29 cellular contexts compared by ENCODE assay signal in genomic region chr11:106246495-106246894, GRCh38.
"Had no signal": no experiment of that assay in that cellular context is flagged by ENCODE, and none has a peak within 500 bp of the region (broad histone marks: within the 10 kb centered on the region; RNA-seq: fewer than 3 reads in every experiment).

No MANE protein-coding gene starts in this region.

- H3K36me3 ChIP-seq: stomach, suprapubic skin, thoracic aorta, thyroid gland, tibial artery, tibial nerve, transverse colon, upper lobe of left lung, upper lobe of right lung, uterus, vagina had no signal

- H3K27me3 Mint-ChIP-seq: stimulated activated memory B cell treated with anti-CD40 and anti-IgM and Interleukin-4, amounts not matched to agents 10 μg/mL and 1 μg/mL and 100 μg/mL, for 72 hours; stimulated activated naive B cell treated with anti-CD40 and anti-IgM and Interleukin-4, amounts not matched to agents 10 μg/mL and 1 μg/mL and 100 μg/mL, for 72 hours; stimulated activated naive CD8-positive, alpha-beta T cell treated with anti-CD3 and anti-CD28 coated beads, Interleukin-15, amount 100 ng/mL, for 72 hours; stimulated activated naive CD8-positive, alpha-beta T cell treated with anti-CD3 and anti-CD28 coated beads, Interleukin-15, Interleukin-2, amounts not matched to agents 100 ng/mL and 50 ng/mL, for 24 hours; type B pancreatic cell had no signal

- H3K27me3 ChIP-seq: stomach, suprapubic skin, testis, thyroid gland, tibial artery, tibial nerve, transverse colon, upper lobe of left lung, upper lobe of right lung, uterus, vagina had no signal

- H3K27ac ChIP-seq: stomach, suprapubic skin, testis, thoracic aorta, thyroid gland, tibial artery, tibial nerve, transverse colon, upper lobe of left lung, upper lobe of right lung, uterus, vagina had no signal

- DNase-seq: stimulated activated CD4-positive, alpha-beta T cell treated with anti-CD3 and anti-CD28 coated beads, Interleukin-2, amount 100 ng/mL, for 48 hours; stimulated activated CD4-positive, alpha-beta T cell treated with anti-CD3 and anti-CD28 coated beads, Interleukin-4, amount 100 ng/mL, for 1 hour; stimulated activated CD4-positive, alpha-beta T cell treated with anti-CD3 and anti-CD28 coated beads, Interleukin-4, amount 100 ng/mL, for 24 hours; stimulated activated CD4-positive, alpha-beta T cell treated with anti-CD3 and anti-CD28 coated beads, Interleukin-4, amount 100 ng/mL, for 4 hours; stimulated activated CD8-positive, alpha-beta memory T cell treated with anti-CD3 and anti-CD28 coated beads, Interleukin-4, amount 100 ng/mL, for 48 hours; stimulated activated naive B cell treated with anti-CD40 and anti-IgM and Interleukin-4, amounts not matched to agents 10 μg/mL and 1 μg/mL and 100 μg/mL, for 72 hours; stimulated activated naive CD4-positive, alpha-beta T cell; stimulated activated naive CD4-positive, alpha-beta T cell treated with Interleukin-2 at 50 U/mL for 16 hours; stimulated activated naive CD8-positive, alpha-beta T cell treated with anti-CD3 and anti-CD28 coated beads, Interleukin-15, amount 100 ng/mL, for 72 hours; stimulated activated naive CD8-positive, alpha-beta T cell treated with anti-CD3 and anti-CD28 coated beads, Interleukin-15, Interleukin-2, amounts not matched to agents 100 U/mL and 50 U/mL, for 24 hours; stomach; substantia nigra; testis; thyroid gland; tibial artery; transverse colon; trophoblast cell; upper lobe of left lung; upper lobe of right lung; uterus had no signal

- H3K27ac Mint-ChIP-seq: stimulated activated effector memory CD8-positive, alpha-beta T cell treated with anti-CD3 and anti-CD28 coated beads, Interleukin-12 subunit alpha, Interleukin-12 subunit beta, amount 100 ng/mL, for 72 hours; stimulated activated memory B cell treated with anti-CD40 and anti-IgM and Interleukin-4, amounts not matched to agents 10 μg/mL and 1 μg/mL and 100 μg/mL, for 72 hours; stimulated activated naive B cell treated with anti-CD40 and anti-IgM and Interleukin-4, amounts not matched to agents 10 μg/mL and 1 μg/mL and 100 μg/mL, for 72 hours; stimulated activated naive CD8-positive, alpha-beta T cell treated with anti-CD3 and anti-CD28 coated beads, Interleukin-15, amount 100 ng/mL, for 72 hours; stimulated activated naive CD8-positive, alpha-beta T cell treated with anti-CD3 and anti-CD28 coated beads, Interleukin-15, Interleukin-2, amounts not matched to agents 100 ng/mL and 50 ng/mL, for 24 hours; type B pancreatic cell had no signal

- H3K4me3 ChIP-seq: stomach, suprapubic skin, testis, thoracic aorta, thyroid gland, tibial artery, tibial nerve, transverse colon, upper lobe of left lung, upper lobe of right lung, uterus, vagina had no signal

- H3K36me3 Mint-ChIP-seq: stimulated activated effector memory CD8-positive, alpha-beta T cell treated with anti-CD3 and anti-CD28 coated beads, Interleukin-12 subunit alpha, Interleukin-12 subunit beta, amount 100 ng/mL, for 72 hours; stimulated activated memory B cell treated with anti-CD40 and anti-IgM and Interleukin-4, amounts not matched to agents 10 μg/mL and 1 μg/mL and 100 μg/mL, for 72 hours; stimulated activated naive B cell treated with anti-CD40 and anti-IgM and Interleukin-4, amounts not matched to agents 10 μg/mL and 1 μg/mL and 100 μg/mL, for 72 hours; type B pancreatic cell had no signal

- ATAC-seq: stimulated activated effector memory CD8-positive, alpha-beta T cell treated with anti-CD3 and anti-CD28 coated beads, Interleukin-12 subunit alpha, Interleukin-12 subunit beta, amount 100 ng/mL, for 72 hours; stimulated activated memory B cell treated with anti-CD40 and anti-IgM and Interleukin-4, amounts not matched to agents 10 μg/mL and 1 μg/mL and 100 μg/mL, for 72 hours; stimulated activated naive B cell treated with anti-CD40 and anti-IgM and Interleukin-4, amounts not matched to agents 10 μg/mL and 1 μg/mL and 100 μg/mL, for 72 hours; stimulated activated naive CD8-positive, alpha-beta T cell treated with anti-CD3 and anti-CD28 coated beads, Interleukin-15, amount 100 ng/mL, for 72 hours; stimulated activated naive CD8-positive, alpha-beta T cell treated with anti-CD3 and anti-CD28 coated beads, Interleukin-15, Interleukin-2, amounts not matched to agents 100 U/mL and 50 U/mL, for 24 hours; upper lobe of right lung had no signal

- H3K4me1 ChIP-seq: stomach, suprapubic skin, testis, thyroid gland, tibial artery, tibial nerve, transverse colon, upper lobe of left lung, upper lobe of right lung, uterus had no signal

- H3K4me3 Mint-ChIP-seq: stimulated activated effector memory CD8-positive, alpha-beta T cell treated with anti-CD3 and anti-CD28 coated beads, Interleukin-12 subunit alpha, Interleukin-12 subunit beta, amount 100 ng/mL, for 72 hours; stimulated activated memory B cell treated with anti-CD40 and anti-IgM and Interleukin-4, amounts not matched to agents 10 μg/mL and 1 μg/mL and 100 μg/mL, for 72 hours; stimulated activated naive B cell treated with anti-CD40 and anti-IgM and Interleukin-4, amounts not matched to agents 10 μg/mL and 1 μg/mL and 100 μg/mL, for 72 hours; stimulated activated naive CD8-positive, alpha-beta T cell treated with anti-CD3 and anti-CD28 coated beads, Interleukin-15, amount 100 ng/mL, for 72 hours; stimulated activated naive CD8-positive, alpha-beta T cell treated with anti-CD3 and anti-CD28 coated beads, Interleukin-15, Interleukin-2, amounts not matched to agents 100 ng/mL and 50 ng/mL, for 24 hours; type B pancreatic cell had no signal

- H3K4me1 Mint-ChIP-seq: stimulated activated effector memory CD8-positive, alpha-beta T cell treated with anti-CD3 and anti-CD28 coated beads, Interleukin-12 subunit alpha, Interleukin-12 subunit beta, amount 100 ng/mL, for 72 hours; stimulated activated memory B cell treated with anti-CD40 and anti-IgM and Interleukin-4, amounts not matched to agents 10 μg/mL and 1 μg/mL and 100 μg/mL, for 72 hours; stimulated activated naive B cell treated with anti-CD40 and anti-IgM and Interleukin-4, amounts not matched to agents 10 μg/mL and 1 μg/mL and 100 μg/mL, for 72 hours; stimulated activated naive CD8-positive, alpha-beta T cell treated with anti-CD3 and anti-CD28 coated beads, Interleukin-15, amount 100 ng/mL, for 72 hours had no signal

- FAIRE-seq: urothelium cell line had no signal

- H3K9me3 ChIP-seq: testis, thoracic aorta, thyroid gland, upper lobe of right lung, uterus, vagina had no signal
